8 cellular contexts compared by ENCODE assay signal in genomic region chr3:16513141-16514020, GRCh38. TPM values are rescaled to one million over a fixed set of nuclear protein-coding genes. Genes with fewer than 3 reads are reported as not detected.
DNase-seq lines count a peak whose midpoint lies in the region; ATAC-seq, FAIRE-seq and TF ChIP-seq lines count a peak whose summit lies in the region.

Gene RFTN1 (minus strand): TSS chr3:16513699. CDS start chr3:16493869, 19,830 bp downstream.

- H3K36me3 ChIP-seq in CD4-positive, CD25-positive, alpha-beta regulatory T cell (ENCODE audit: control insufficient read depth, insufficient read depth, low read length), result no peaks in the 10 kb centered on the region
- H3K36me3 ChIP-seq in astrocyte (ENCODE audit: insufficient read depth, low read length), result no peaks in the 10 kb centered on the region
- H3K36me3 ChIP-seq in iPS-15b (ENCODE audit: control insufficient read depth, insufficient read depth, low read length), result no peaks in the 10 kb centered on the region

- H3K27me3 Mint-ChIP-seq in CD4-positive, CD25-positive, alpha-beta regulatory T cell, result no peaks in the 10 kb centered on the region
- H3K27me3 Mint-ChIP-seq in astrocyte (ENCODE audit: low read depth, unreplicated experiment), result no peaks in the 10 kb centered on the region

- peak within 1 kb of the TSS; percentile 93 for H3K27ac ChIP-seq in CD4-positive, CD25-positive, alpha-beta regulatory T cell (ENCODE audit: insufficient read depth, low read length, poor library complexity, severe bottlenecking)
- peak within 1 kb of the TSS; percentile 47 for H3K27ac ChIP-seq in HL-60 (replicated peaks)
- peak within 1 kb of the TSS; percentile 73 for H3K27ac ChIP-seq in astrocyte (ENCODE audit: low read depth, low read length)

- H3K27me3 ChIP-seq in CD4-positive, CD25-positive, alpha-beta regulatory T cell (ENCODE audit: control insufficient read depth, insufficient read depth, low read length), result no peaks in the 10 kb centered on the region
- H3K27me3 ChIP-seq in HL-60 (ENCODE audit: insufficient read depth, poor library complexity, severe bottlenecking), result no peaks in the 10 kb centered on the region
- no peaks in the 10 kb centered on the region for H3K27me3 ChIP-seq in astrocyte (ENCODE audit: insufficient read depth, low read length)
- H3K27me3 ChIP-seq in iPS-15b (ENCODE audit: control insufficient read depth, insufficient read depth, low read length), result peaks cover 53% of the 10 kb centered on the region

- peaks cover 54% of the 10 kb centered on the region for H3K79me2 ChIP-seq in astrocyte (ENCODE audit: insufficient read depth, low read length)

- H3K9me3 Mint-ChIP-seq in CD4-positive, CD25-positive, alpha-beta regulatory T cell, result no peaks in the 10 kb centered on the region
- H3K9me3 Mint-ChIP-seq in astrocyte (ENCODE audit: unreplicated experiment), result no peaks in the 10 kb centered on the region

- peak within 1 kb of the TSS; percentile 98 for H3K4me2 ChIP-seq in astrocyte (ENCODE audit: low read length)

- peak; percentile 29 to 74 (median 58) for DNase-seq in CD4-positive, CD25-positive, alpha-beta regulatory T cell
- DNase-seq in HL-60 (ENCODE audit: low read depth in 1 of 2, low spot score in 1 of 2) (peak; percentile 38 to 67), T-helper 9 cell (peak; percentile 29), astrocyte (ENCODE audit: low read depth) (peak; percentile 54), skeletal muscle cell (ENCODE audit: low read depth) (no peak)

- H2AFZ ChIP-seq in astrocyte (ENCODE audit: low read depth, low read length), result peak within 1 kb of the TSS; percentile 96

- no peaks in the 10 kb centered on the region for H3K9me3 ChIP-seq in CD4-positive, CD25-positive, alpha-beta regulatory T cell (ENCODE audit: control insufficient read depth in 2 of 2, low read length in 2 of 2)
- H3K9me3 ChIP-seq in astrocyte (ENCODE audit: insufficient read depth, low read depth, low read length) (no peaks in the 10 kb centered on the region), iPS-15b (ENCODE audit: control insufficient read depth, insufficient read depth, low read length) (no peaks in the 10 kb centered on the region)

- no peaks in the 10 kb centered on the region for H3K36me3 Mint-ChIP-seq in CD4-positive, CD25-positive, alpha-beta regulatory T cell
- no peaks in the 10 kb centered on the region for H3K36me3 Mint-ChIP-seq in astrocyte (ENCODE audit: low read depth, unreplicated experiment)

- H3K4me3 ChIP-seq in CD4-positive, CD25-positive, alpha-beta regulatory T cell (ENCODE audit: low read depth, low read length), result peak within 1 kb of the TSS; percentile 89
- H3K4me3 ChIP-seq in HL-60 (replicated peaks; ENCODE audit: insufficient read depth, low read length) (peak within 1 kb of the TSS; percentile 80), astrocyte (ENCODE audit: insufficient read depth, low read depth, low read length) (peak within 1 kb of the TSS; percentile 83), iPS-15b (ENCODE audit: low read depth, low read length) (peak within 1 kb of the TSS; percentile 87), skeletal muscle cell (ENCODE audit: low read depth, low read length) (peak within 1 kb of the TSS; percentile 83)

- no peak for FAIRE-seq in astrocyte (lab: Jason Lieb, UNC)

- H3K4me3 Mint-ChIP-seq in CD4-positive, CD25-positive, alpha-beta regulatory T cell, result peak within 1 kb of the TSS; percentile 92 to 97 (median 94)
- peak within 1 kb of the TSS; percentile 92 for H3K4me3 Mint-ChIP-seq in astrocyte (ENCODE audit: unreplicated experiment)

- H3K9ac ChIP-seq in astrocyte (ENCODE audit: low read length) (peak within 1 kb of the TSS; percentile 90), iPS-15b (ENCODE audit: low read depth, low read length) (no peak within 1 kb of the TSS)

- peak within 1 kb of the TSS; percentile 97 to 98 (median 98) for H3K27ac Mint-ChIP-seq in CD4-positive, CD25-positive, alpha-beta regulatory T cell
- H3K27ac Mint-ChIP-seq in astrocyte (ENCODE audit: unreplicated experiment), result peak within 1 kb of the TSS; percentile 50

- ATAC-seq in CD4-positive, CD25-positive, alpha-beta regulatory T cell (ENCODE audit: low read depth in 2 of 2), result peak; percentile 29 to 31
- ATAC-seq in GM18907 (IDR thresholded peaks at IDR 0.05; ENCODE audit: unreplicated experiment), result no peak
- ATAC-seq in GM21515 (IDR thresholded peaks at IDR 0.05; ENCODE audit: unreplicated experiment), result no peak

- peaks cover 30% of the 10 kb centered on the region for H4K20me1 ChIP-seq in astrocyte (ENCODE audit: insufficient read depth, low read length)

- TF ChIP-seq CTCF in HL-60 (IDR thresholded peaks at IDR 0.05; ENCODE audit: insufficient read depth, low read length) (no peak), astrocyte (IDR thresholded peaks at IDR 0.05; ENCODE audit: insufficient read depth, low read depth, low read length) (no peak)

- H3K4me1 ChIP-seq in CD4-positive, CD25-positive, alpha-beta regulatory T cell (ENCODE audit: control insufficient read depth, insufficient read depth, low read length, poor library complexity, severe bottlenecking), result peaks cover 72% of the 10 kb centered on the region
- H3K4me1 ChIP-seq in astrocyte (ENCODE audit: insufficient read depth, low read length) (peaks cover 33% of the 10 kb centered on the region), iPS-15b (ENCODE audit: control insufficient read depth, insufficient read depth, low read length) (peaks cover 6% of the 10 kb centered on the region)

- H3K4me1 Mint-ChIP-seq in CD4-positive, CD25-positive, alpha-beta regulatory T cell, result peaks cover 29 to 76% (median 62%) of the 10 kb centered on the region in 4 donors
- H3K4me1 Mint-ChIP-seq in astrocyte (ENCODE audit: low read depth, unreplicated experiment), result peaks cover 26% of the 10 kb centered on the region

RNA-seq across cellular contexts. Expression of gene RFTN1, which starts in this region (rescaled TPM):
- 110 TPM for total RNA-seq in CD4-positive, CD25-positive, alpha-beta regulatory T cell
- 100 to 1,000 TPM in 2 of 4 donors, 10 to 100 TPM in 2; 87.1 to 111 (median 97.5) TPM for polyA plus RNA-seq in CD4-positive, CD25-positive, alpha-beta regulatory T cell
- total RNA-seq in astrocyte, result 49.5 and 56.8 TPM in 2 replicates

Comparison
In these comparisons a context has a peak if more than half of its experiments do, and no peak if none do; other contexts are left out.
1. ATAC-seq: peak in CD4-positive, CD25-positive, alpha-beta regulatory T cell (2 of 2); none in GM18907 (single experiment) and GM21515 (single experiment).
2. Peak in every context shown above with its lines, with median percentiles within 50 percentile points of each other: H3K27ac ChIP-seq and H3K4me3 ChIP-seq.